Comparison of ENCODE assay signal across 14 cellular contexts in genomic region chr18:3540805-3541548, GRCh38.
DNase-seq lines count a peak whose midpoint lies in the region; ATAC-seq and TF ChIP-seq lines count a peak whose summit lies in the region.
"Had no signal": no experiment of that assay in that cellular context is flagged by ENCODE, and none has a peak within 500 bp of the region (broad histone marks: within the 10 kb centered on the region; RNA-seq: fewer than 3 reads in every experiment).

No MANE protein-coding gene starts in this region.

- H3K4me2 ChIP-seq in Karpas-422 (ENCODE audit: low read depth, low read length, poor library complexity, severe bottlenecking) = peak overlapping the region; percentile 39

- TF ChIP-seq CTCF in brain (conservative IDR thresholded peaks at IDR 0.05) (no peak), GM20000 (IDR thresholded peaks at IDR 0.05; ENCODE audit: extremely low read depth, missing control alignments) (no peak)

- H3K27me3 Mint-ChIP-seq in brain = no peaks in the 10 kb centered on the region

- no peak overlapping the region for H3K27ac ChIP-seq in Karpas-422 (ENCODE audit: low read length)
- peak overlapping the region; percentile 74 to 80 for H3K27ac ChIP-seq in mucosa of rectum (ENCODE audit: low read depth in 2 of 2, low read length in 2 of 2)
- H3K27ac ChIP-seq: psoas muscle, WERI-Rb-1 had no signal

- H3K27me3 ChIP-seq in Karpas-422 (ENCODE audit: low read length) = no peaks in the 10 kb centered on the region
- H3K27me3 ChIP-seq in mucosa of rectum (ENCODE audit: control insufficient read depth in 2 of 2, insufficient read depth in 2 of 2, low read length in 2 of 2) = no peaks in the 10 kb centered on the region

- H3K4me1 Mint-ChIP-seq in brain = peaks cover 47% of the 10 kb centered on the region

- H4K20me1 ChIP-seq in Karpas-422 (ENCODE audit: insufficient read depth, low read depth, low read length) = no peaks in the 10 kb centered on the region

- H3K36me3 ChIP-seq in Karpas-422 (ENCODE audit: insufficient read depth, low read length) (no peaks in the 10 kb centered on the region), mucosa of rectum (ENCODE audit: control insufficient read depth in 2 of 2, insufficient read depth in 2 of 2, low read length in 2 of 2) (no peaks in the 10 kb centered on the region)
- H3K36me3 ChIP-seq: WERI-Rb-1 had no signal

- H3K9me3 Mint-ChIP-seq in brain = peaks cover 0 to 3% (median 0%) of the 10 kb centered on the region in 5 experiments

- intact Hi-C loops in head of caudate nucleus (cut with DNase I) = no loop called here

- H3K9me2 ChIP-seq in Karpas-422 (replicated peaks; ENCODE audit: insufficient read depth, low read length) = no peaks in the 10 kb centered on the region

- no peaks in the 10 kb centered on the region for H3K79me2 ChIP-seq in Karpas-422 (ENCODE audit: low read length)

- H3K9me3 ChIP-seq in Karpas-422 (ENCODE audit: low read length) (no peaks in the 10 kb centered on the region), mucosa of rectum (ENCODE audit: control insufficient read depth in 2 of 2, low read length in 2 of 2) (no peaks in the 10 kb centered on the region)
- H3K9me3 ChIP-seq: psoas muscle had no signal

- DNase-seq in DMS79 treated with DMSO at 0.1 percent for 48 hours (lab: John Stamatoyannopoulos, UW) = peak; percentile 96
- no peak for DNase-seq in Karpas-422
- DNase-seq in GM20000 (ENCODE audit: low spot score) = no peak
- no peak for DNase-seq in head of caudate nucleus
- DNase-seq: DMS153, foreskin melanocyte, NCI-H2081, psoas muscle, trophoblast cell, WERI-Rb-1 had no signal

- H3K9ac ChIP-seq in Karpas-422 (ENCODE audit: low read length) (no peak overlapping the region), mucosa of rectum (ENCODE audit: low read depth in 1 of 2, low read length in 2 of 2) (peak overlapping the region in 1 of 2 donors; percentile 28)

- peak overlapping the region in 4 of 5 experiments; percentile 11 to 84 (median 48) for H3K27ac Mint-ChIP-seq in brain

- H3K4me3 ChIP-seq in Karpas-422 (ENCODE audit: low read length) = no peak overlapping the region
- H3K4me3 ChIP-seq in mucosa of rectum (ENCODE audit: low read length in 2 of 2) = peak overlapping the region; percentile 13 to 24
- H3K4me3 ChIP-seq: psoas muscle had no signal

- H3K4me1 ChIP-seq in Karpas-422 (ENCODE audit: low read length) (peaks cover 39% of the 10 kb centered on the region), mucosa of rectum (ENCODE audit: control insufficient read depth in 2 of 2, insufficient read depth in 2 of 2, low read length in 2 of 2) (peaks cover 14% of the 10 kb centered on the region in 2 donors)
- H3K4me1 ChIP-seq: psoas muscle had no signal

- no peak overlapping the region for H3K4me3 Mint-ChIP-seq in brain
- H3K4me3 Mint-ChIP-seq: B cell had no signal

- no peak for ATAC-seq in GM21717 (IDR thresholded peaks at IDR 0.05; ENCODE audit: unreplicated experiment)
- ATAC-seq: psoas muscle had no signal

- peak overlapping the region; percentile 26; the same call in 1 of the 2 replicates for H2AFZ ChIP-seq in Karpas-422 (ENCODE audit: low read length)

- H3K36me3 Mint-ChIP-seq in brain = no peaks in the 10 kb centered on the region
